In the genomic region with DNA sequence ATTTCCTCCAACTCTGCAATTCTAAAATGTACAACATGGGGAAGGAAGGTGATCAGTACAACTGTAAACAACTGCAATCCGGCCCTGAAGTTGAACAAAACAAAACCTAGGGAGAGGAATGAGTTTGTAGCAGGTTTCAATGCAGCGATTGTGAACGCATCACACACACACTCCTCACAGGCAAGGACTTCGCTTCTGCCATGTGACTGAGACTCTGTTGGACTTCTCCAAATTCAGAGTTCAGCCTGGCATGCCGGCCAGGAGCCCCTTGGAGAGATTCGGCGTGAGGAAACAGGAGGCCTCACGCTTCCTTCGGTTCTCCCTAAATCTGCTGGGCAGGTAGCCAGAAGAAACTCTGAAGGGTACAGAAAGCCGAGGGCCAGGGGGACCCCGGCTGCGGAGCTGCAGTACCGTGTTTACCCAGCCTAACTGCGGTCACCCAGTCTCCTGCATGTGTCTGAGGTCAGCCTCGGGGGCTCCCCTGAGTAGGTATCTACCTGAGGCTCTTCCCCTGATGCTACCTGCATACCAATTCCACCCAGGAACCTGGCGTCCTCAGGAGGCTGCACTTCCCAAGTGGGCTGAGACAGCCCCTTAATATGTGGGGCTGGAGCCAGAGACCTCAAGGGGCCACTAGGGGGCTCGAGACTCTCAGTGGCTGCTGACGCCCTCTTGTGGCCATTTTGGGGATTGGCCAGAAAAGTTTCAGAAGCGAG, we compare ENCODE assay signal across 8 cellular contexts. TPM values are rescaled to one million over a fixed set of nuclear protein-coding genes. Genes with fewer than 3 reads are reported as not detected.
DNase-seq lines count a peak whose midpoint lies in the region; ATAC-seq and TF ChIP-seq lines count a peak whose summit lies in the region.

No MANE protein-coding gene starts in this region.

- no peaks in the 10 kb centered on the region for H3K9me3 Mint-ChIP-seq in osteocyte (ENCODE audit: unreplicated experiment)

- peak overlapping the region; percentile 66 for H2AFZ ChIP-seq in MM.1S (ENCODE audit: low read length)

- H3K4me2 ChIP-seq in MM.1S (ENCODE audit: low read depth, low read length) = peak overlapping the region; percentile 60

- TF ChIP-seq EP300 in gastroesophageal sphincter (IDR thresholded peaks at IDR 0.05) (no peak), suprapubic skin (IDR thresholded peaks at IDR 0.05) (no peak)

- TF ChIP-seq POLR2A in gastroesophageal sphincter (IDR thresholded peaks at IDR 0.05) = no peak
- TF ChIP-seq POLR2A in suprapubic skin (IDR thresholded peaks at IDR 0.05) = no peak

- H3K27me3 ChIP-seq in MM.1S (replicated peaks; ENCODE audit: insufficient read depth, low read length) = no peaks in the 10 kb centered on the region
- H3K27me3 ChIP-seq in SJCRH30 = no peaks in the 10 kb centered on the region
- H3K27me3 ChIP-seq in gastroesophageal sphincter = no peaks in the 10 kb centered on the region
- no peaks in the 10 kb centered on the region for H3K27me3 ChIP-seq in suprapubic skin

- peaks cover 14% of the 10 kb centered on the region; the same call in 1 of the 2 replicates for H3F3A ChIP-seq in MM.1S (ENCODE audit: insufficient read depth, low read length)

- H3K36me3 ChIP-seq in MM.1S (replicated peaks; ENCODE audit: insufficient read depth, low read length) (no peaks in the 10 kb centered on the region), SJCRH30 (no peaks in the 10 kb centered on the region), gastroesophageal sphincter (no peaks in the 10 kb centered on the region), suprapubic skin (no peaks in the 10 kb centered on the region)

- ATAC-seq in GM19372 (IDR thresholded peaks at IDR 0.05; ENCODE audit: low read depth, unreplicated experiment) = peak; percentile 50
- peak; percentile 45 for ATAC-seq in gastroesophageal sphincter

- H3K79me2 ChIP-seq in MM.1S (ENCODE audit: low read length) = peaks cover under 1% of the 10 kb centered on the region; the same call in 1 of the 2 replicates

- H3K27ac ChIP-seq in MM.1S (ENCODE audit: low read length) (no peak overlapping the region; the same call in 1 of the 2 replicates), SJCRH30 (no peak overlapping the region), gastroesophageal sphincter (peak overlapping the region; percentile 7 to 95 (median 62)), suprapubic skin (peak overlapping the region; percentile 40)

- H3K27ac Mint-ChIP-seq in osteocyte (ENCODE audit: unreplicated experiment) = no peak overlapping the region

- peak overlapping the region; percentile 11 for H3K4me3 ChIP-seq in MM.1S (ENCODE audit: low read length)
- peak overlapping the region; percentile 36 for H3K4me3 ChIP-seq in SJCRH30
- H3K4me3 ChIP-seq in gastroesophageal sphincter = peak overlapping the region in 1 of 2 donors; percentile 11
- peak overlapping the region; percentile 19 for H3K4me3 ChIP-seq in suprapubic skin

- H3K4me1 ChIP-seq in MM.1S (ENCODE audit: low read length) (peaks cover 30% of the 10 kb centered on the region), SJCRH30 (peaks cover 23% of the 10 kb centered on the region; the same call in 1 of the 2 replicates), gastroesophageal sphincter (peaks cover 0 to 60% (median 5%) of the 10 kb centered on the region in 3 donors), suprapubic skin (peaks cover 58% of the 10 kb centered on the region)

- peak overlapping the region; percentile 11; the same call in 1 of the 2 replicates for H3K9ac ChIP-seq in MM.1S (ENCODE audit: low read length)

- peaks cover 31% of the 10 kb centered on the region for H3K4me1 Mint-ChIP-seq in osteocyte (ENCODE audit: unreplicated experiment)

- DNase-seq in AG20443 (ENCODE audit: low spot score) (peak; percentile 91), MM.1S (peak; percentile 96), SJCRH30 (peak; percentile 79 to 93), osteocyte (ENCODE audit: extremely low spot score, unreplicated experiment) (peak; percentile 94), suprapubic skin (ENCODE audit: low spot score in 2 of 2) (peak; percentile 92)
- peak; percentile 89 for DNase-seq in activated gamma-delta T cell treated with anti-CD3 and anti-CD28 coated beads, Interleukin-2, amount 50 U/mL, for 16 hours (ENCODE audit: low read depth)

- no peaks in the 10 kb centered on the region for H3K9me3 ChIP-seq in MM.1S (replicated peaks; ENCODE audit: insufficient read depth, low read length)
- no peaks in the 10 kb centered on the region for H3K9me3 ChIP-seq in SJCRH30 (replicated peaks)
- H3K9me3 ChIP-seq in gastroesophageal sphincter = no peaks in the 10 kb centered on the region
- no peaks in the 10 kb centered on the region for H3K9me3 ChIP-seq in suprapubic skin

- H3K27me3 Mint-ChIP-seq in osteocyte (ENCODE audit: unreplicated experiment) = no peaks in the 10 kb centered on the region

- no peaks in the 10 kb centered on the region for H4K20me1 ChIP-seq in MM.1S (ENCODE audit: insufficient read depth, low read length)

- 37% methylated on average over 9 to 14 of the region's 19 CpGs for WGBS in gastroesophageal sphincter (ENCODE audit: low coverage in 1 of 2), 2 donors
- WGBS in suprapubic skin = 33% methylated on average over 17 of the region's 19 CpGs

- H3K9me2 ChIP-seq in MM.1S (replicated peaks; ENCODE audit: insufficient read depth, low read length) = no peaks in the 10 kb centered on the region

- no peak overlapping the region for H3K4me3 Mint-ChIP-seq in osteocyte (ENCODE audit: unreplicated experiment)

- H3K36me3 Mint-ChIP-seq in osteocyte (ENCODE audit: unreplicated experiment) = no peaks in the 10 kb centered on the region

- peak; percentile 100 for TF ChIP-seq CTCF in MM.1S (IDR thresholded peaks at IDR 0.05; ENCODE audit: low read length)
- TF ChIP-seq CTCF in gastroesophageal sphincter (IDR thresholded peaks at IDR 0.05) = peak in 3 of 4 experiments; percentile 96 to 98 (median 98)
- peak; percentile 100 for TF ChIP-seq CTCF in osteocyte (IDR thresholded peaks at IDR 0.05)
- TF ChIP-seq CTCF in suprapubic skin (IDR thresholded peaks at IDR 0.05) = peak; percentile 98 to 100

RNA-seq across cellular contexts. Expression of a gene that starts 2.9 kb away (rescaled TPM):
- not detected in 2 replicates for total RNA-seq in SJCRH30 (2014; rRNA removed; shearing (Covaris generic))
- total RNA-seq in gastroesophageal sphincter = under 1 TPM in 1 of 4 donors, not detected in 3; 0.31 TPM
- total RNA-seq in osteocyte = not detected in 2 replicates
- 10 to 100 TPM; 17.6 to 67.5 (median 45.8) TPM for total RNA-seq in suprapubic skin

RNA-seq across cellular contexts. Expression of a gene that starts 4.5 kb away (rescaled TPM):
- total RNA-seq in SJCRH30 (2014; rRNA removed; shearing (Covaris generic)) = 87.3 and 95.2 TPM in 2 replicates
- total RNA-seq in gastroesophageal sphincter = 100 to 1,000 TPM in 3 of 4 donors, 10 to 100 TPM in 1; 98.3 to 142 (median 127) TPM
- 240 and 261 TPM in 2 replicates for total RNA-seq in osteocyte
- 10 to 100 TPM; 46.5 to 57.9 (median 51.4) TPM for total RNA-seq in suprapubic skin

RNA-seq across cellular contexts. Expression of a gene that starts 27.5 kb away (rescaled TPM):
- total RNA-seq in SJCRH30 (2014; rRNA removed; shearing (Covaris generic)) = 2.0 and 2.5 TPM in 2 replicates
- total RNA-seq in gastroesophageal sphincter (10 to 100 TPM; 21.2 to 39.2 (median 33.2) TPM), osteocyte (22.2 and 24.3 TPM in 2 replicates), suprapubic skin (10 to 100 TPM; 31.7 to 59.1 (median 35.8) TPM)

RNA-seq across cellular contexts. Expression of a gene that starts 29.1 kb away (rescaled TPM):
- total RNA-seq in SJCRH30 (2014; rRNA removed; shearing (Covaris generic)) = 15.0 and 17.4 TPM in 2 replicates
- total RNA-seq in gastroesophageal sphincter = 10 to 100 TPM; 24.2 to 28.9 (median 26.7) TPM
- 18.2 and 20.5 TPM in 2 replicates for total RNA-seq in osteocyte
- 10 to 100 TPM; 16.5 to 24.2 (median 20.4) TPM for total RNA-seq in suprapubic skin

RNA-seq across cellular contexts. Expression of a gene that starts 53.0 kb away (rescaled TPM):
- total RNA-seq in SJCRH30 (2014; rRNA removed; shearing (Covaris generic)) = 42.8 and 46.2 TPM in 2 replicates
- total RNA-seq in gastroesophageal sphincter (10 to 100 TPM; 21.9 to 32.2 (median 28.7) TPM), osteocyte (53.5 and 59.8 TPM in 2 replicates), suprapubic skin (10 to 100 TPM; 25.0 to 61.9 (median 38.5) TPM)

Comparison
In these comparisons a context has a peak if more than half of its experiments do, and no peak if none do; other contexts are left out.
1. H3K27ac ChIP-seq: peak in gastroesophageal sphincter (4 of 4) and suprapubic skin (single experiment); none in MM.1S (single experiment) and SJCRH30 (single experiment).
2. RNA of a gene that starts 2.9 kb away (total RNA-seq): 17.6 to 67.5 TPM in suprapubic skin; not detected in osteocyte, 0.31 TPM in gastroesophageal sphincter and not detected in SJCRH30; every median in the first group is over 10 times any median in the second.
3. Peak in every context shown above with its lines, with median percentiles within 50 percentile points of each other: DNase-seq and CTCF ChIP-seq.